ENCODE assay signal across 1 cellular context in the genomic region with DNA sequence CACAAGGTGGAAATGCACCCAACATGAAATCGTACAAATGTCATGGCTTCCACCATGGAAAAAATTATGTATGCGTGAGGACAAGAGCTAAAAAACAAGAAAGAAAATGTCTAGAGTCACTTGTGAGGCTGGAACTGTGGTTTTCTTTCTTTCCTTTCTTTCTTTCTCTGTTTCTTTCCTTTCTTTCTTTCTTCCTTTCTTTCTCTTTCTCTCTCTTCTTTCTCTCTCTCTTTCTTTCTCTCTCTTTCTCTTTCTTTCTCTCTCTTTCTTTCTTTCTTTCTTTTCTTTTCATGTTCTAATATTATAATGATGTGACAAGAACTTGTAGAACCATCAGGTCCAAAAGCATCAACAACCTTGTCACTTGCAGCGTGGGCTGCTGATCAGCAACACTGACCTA.
TF ChIP-seq lines count a peak whose summit lies in the region.

No MANE protein-coding gene starts in this region.

TF ChIP-seq in H1, 55 proteins besides CTCF, POLR2A, EP300 and RAD21:
- TF ChIP-seq JUND (IDR thresholded peaks at IDR 0.05; ENCODE audit: low read length) (no peak), CREB1 (IDR thresholded peaks at IDR 0.05) (no peak), SP4 (IDR thresholded peaks at IDR 0.05; ENCODE audit: low read length) (no peak), SUZ12 (IDR thresholded peaks at IDR 0.05; ENCODE audit: low read length) (no peak)
